8 cellular contexts compared by ENCODE assay signal in the genomic region with DNA sequence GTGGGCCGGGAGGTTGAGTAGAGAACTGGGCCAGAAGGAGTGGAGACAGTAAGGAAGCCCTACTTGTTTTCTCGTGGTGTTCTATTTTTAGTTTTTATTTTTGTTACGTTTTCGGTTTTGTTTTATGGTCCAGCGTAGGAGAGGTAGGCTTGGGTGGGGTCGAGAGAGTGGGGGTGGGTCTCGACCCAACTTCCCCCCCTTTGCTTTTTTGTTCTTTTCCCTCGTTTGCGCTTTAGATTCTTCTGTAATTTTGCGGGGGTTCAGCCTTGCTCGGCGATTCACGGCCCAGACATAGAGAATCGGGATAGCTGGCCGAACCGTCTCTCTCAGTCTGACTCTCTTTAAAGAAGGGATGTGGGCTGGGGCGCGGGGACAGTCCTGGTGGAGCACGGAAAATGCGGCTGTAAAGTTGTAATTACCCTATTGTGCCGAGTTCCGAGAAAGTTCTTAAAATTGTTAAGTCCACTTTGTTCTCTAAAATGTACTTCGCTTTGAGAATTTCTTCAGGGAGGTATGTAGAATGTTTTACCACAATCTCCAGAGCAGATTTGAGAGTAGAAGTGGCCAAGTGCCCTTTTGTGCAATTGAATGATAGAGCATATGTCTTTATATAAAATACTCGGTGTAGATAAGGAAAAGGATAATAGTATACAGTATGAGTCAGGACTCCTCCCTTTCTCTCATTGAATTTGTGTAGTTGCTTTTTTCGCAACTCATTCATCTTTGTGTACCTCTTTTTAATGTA. TPM values are rescaled to one million over a fixed set of nuclear protein-coding genes. Genes with fewer than 3 reads are reported as not detected.
A peak's percentile ranks its signal among the peaks of the same experiment; 100 is the strongest.
DNase-seq lines count a peak whose midpoint lies in the region; ATAC-seq and TF ChIP-seq lines count a peak whose summit lies in the region.

No MANE protein-coding gene starts in this region.

- peak overlapping the region; percentile 90 for H2AFZ ChIP-seq in PC-3 (ENCODE audit: low read length)

- H3K36me3 ChIP-seq in PC-3 (ENCODE audit: low read depth, low read length) (no peaks in the 10 kb centered on the region), heart right ventricle (peaks cover 0 to 8% (median 0%) of the 10 kb centered on the region in 9 donors)

- H3K36me3 Mint-ChIP-seq in activated naive CD8-positive, alpha-beta T cell treated with anti-CD3 and anti-CD28 coated beads, Interleukin-2, amount 10 ng/mL, durations not matched to agents 7 days and 5 days: peaks cover 16% of the 10 kb centered on the region

- peaks cover 30% of the 10 kb centered on the region for H3K4me1 Mint-ChIP-seq in activated naive CD8-positive, alpha-beta T cell treated with anti-CD3 and anti-CD28 coated beads, Interleukin-2, amount 10 ng/mL, durations not matched to agents 7 days and 5 days

- no peaks in the 10 kb centered on the region for H3K9me2 ChIP-seq in PC-3 (replicated peaks; ENCODE audit: low read length)

- TF ChIP-seq CTCF in PC-3 (conservative IDR thresholded peaks at IDR 0.05; ENCODE audit: low read depth, low read length) (no peak), heart right ventricle (IDR thresholded peaks at IDR 0.05) (no peak)

- ATAC-seq in GM18511 (IDR thresholded peaks at IDR 0.05; ENCODE audit: unreplicated experiment): peak; percentile 23
- peak; percentile 14 for ATAC-seq in HG03066 (IDR thresholded peaks at IDR 0.05; ENCODE audit: low read depth, unreplicated experiment)
- ATAC-seq in PC-3: peak; percentile 9
- ATAC-seq in activated naive CD8-positive, alpha-beta T cell treated with anti-CD3 and anti-CD28 coated beads, Interleukin-2, amount 10 ng/mL, durations not matched to agents 7 days and 5 days (ENCODE audit: low read depth): peak; percentile 34
- peak in 7 of 8 donors; percentile 4 to 35 (median 13) for ATAC-seq in heart right ventricle

- H3K79me2 ChIP-seq in PC-3 (ENCODE audit: low read length): peaks cover 55% of the 10 kb centered on the region

- no peaks in the 10 kb centered on the region for H3K27me3 Mint-ChIP-seq in activated naive CD8-positive, alpha-beta T cell treated with anti-CD3 and anti-CD28 coated beads, Interleukin-2, amount 10 ng/mL, durations not matched to agents 7 days and 5 days

- POLR2A ChIA-PET in PC-3 (lab: Charles Lee; ENCODE audit: unreplicated experiment): interaction anchor here (0.5 kb wide), 3 partner anchors 20 to 671 kb away, joined by 3 to 4 read pairs (median 4); no protein-coding TSS in a partner anchor
- POLR2A ChIA-PET in activated naive CD8-positive, alpha-beta T cell treated with anti-CD3 and anti-CD28 coated beads, Interleukin-2, amount 10 ng/mL, durations not matched to agents 7 days and 5 days (lab: Charles Lee): interaction anchor here (0.7 to 3.8 kb wide), 11 partner anchors 9 to 1067 kb away, joined by 3 to 119 read pairs (median 5); a partner anchor contains a TSS

- no peaks in the 10 kb centered on the region for H3K9me3 Mint-ChIP-seq in activated naive CD8-positive, alpha-beta T cell treated with anti-CD3 and anti-CD28 coated beads, Interleukin-2, amount 10 ng/mL, durations not matched to agents 7 days and 5 days

- peak overlapping the region; percentile 88 for H3K4me2 ChIP-seq in PC-3 (ENCODE audit: low read length)

- H3K27me3 ChIP-seq in PC-3 (ENCODE audit: low read length) (no peaks in the 10 kb centered on the region), heart right ventricle (no peaks in the 10 kb centered on the region)

- H3K27ac Mint-ChIP-seq in activated naive CD8-positive, alpha-beta T cell treated with anti-CD3 and anti-CD28 coated beads, Interleukin-2, amount 10 ng/mL, durations not matched to agents 7 days and 5 days: peak overlapping the region; percentile 92

- DNase-seq in A172 (ENCODE audit: low spot score) (peak; percentile 29), PC-3 (peak; percentile 11), heart right ventricle (peak; percentile 14 to 25), pons (ENCODE audit: low spot score) (peak; percentile 43), OCI-M2 (lab: John Stamatoyannopoulos, UW; ENCODE audit: unreplicated experiment) (no peak)
- peak; percentile 50 for DNase-seq in activated naive CD8-positive, alpha-beta T cell treated with anti-CD3 and anti-CD28 coated beads, Interleukin-2, amount 10 ng/mL, durations not matched to agents 7 days and 5 days

- TSS peak; percentile 55 for BruUV-seq in PC-3 (replicated peaks; lab: Mats Ljungman, UMichigan)

- CTCF ChIA-PET in PC-3 (lab: Charles Lee): interaction anchor here (0.6 to 0.7 kb wide), 3 partner anchors 66 to 213 kb away, joined by 3 to 4 read pairs (median 3); a partner anchor contains a TSS

- intact Hi-C loops in PC-3 (cut with micrococcal nuclease): loop anchor here (1.0 to 5.0 kb wide), 3 partner anchors 66 to 221 kb away; a partner anchor contains a TSS
- intact Hi-C loops in heart right ventricle (cut with DNase I): loop anchor here in 5 of 10 donors (1.0 to 5.0 kb wide), 7 partner anchors 64 to 226 kb away; a partner anchor contains a TSS

- peak overlapping the region; percentile 92 for H3K4me3 Mint-ChIP-seq in activated naive CD8-positive, alpha-beta T cell treated with anti-CD3 and anti-CD28 coated beads, Interleukin-2, amount 10 ng/mL, durations not matched to agents 7 days and 5 days

- H4K20me1 ChIP-seq in PC-3 (ENCODE audit: low read length): peaks cover 47% of the 10 kb centered on the region

- H3K9me3 ChIP-seq in PC-3 (ENCODE audit: low read length) (no peaks in the 10 kb centered on the region), heart right ventricle (no peaks in the 10 kb centered on the region)

- peak overlapping the region; percentile 91 for H3K27ac ChIP-seq in PC-3 (ENCODE audit: low read length)
- peak overlapping the region; percentile 94 to 99 (median 97) for H3K27ac ChIP-seq in heart right ventricle

- H3K9ac ChIP-seq in PC-3 (ENCODE audit: low read length): peak overlapping the region; percentile 95

- 1% methylated on average over 25 of the region's 25 CpGs for WGBS in heart right ventricle, 2 donors

- peak overlapping the region; percentile 97 for H3K4me3 ChIP-seq in PC-3 (ENCODE audit: low read length)
- peak overlapping the region; percentile 57 to 86 (median 77) for H3K4me3 ChIP-seq in heart right ventricle

- no peaks in the 10 kb centered on the region for H3F3A ChIP-seq in PC-3 (ENCODE audit: low read length, unreplicated experiment)

- H3K4me1 ChIP-seq in PC-3 (ENCODE audit: insufficient read depth, low read length): peaks cover 34% of the 10 kb centered on the region
- H3K4me1 ChIP-seq in heart right ventricle: peaks cover 0 to 61% (median 50%) of the 10 kb centered on the region in 9 donors

RNA-seq across cellular contexts. Expression of a gene that starts 0.8 kb away (rescaled TPM):
- total RNA-seq in A172 (2014; rRNA removed; shearing (Covaris generic)): 47.0 TPM in 2 replicates
- total RNA-seq in PC-3 (2014; rRNA removed) (43.6 and 48.8 TPM in 2 replicates), heart right ventricle (10 to 100 TPM; 18.0 to 26.5 (median 21.8) TPM)
- 100 to 1,000 TPM; 131 to 137 TPM for total RNA-seq in activated naive CD8-positive, alpha-beta T cell treated with anti-CD3 and anti-CD28 coated beads, Interleukin-2, amount 10 ng/mL, durations not matched to agents 7 days and 5 days
- 10 to 100 TPM; 10.8 to 60.8 TPM for polyA plus RNA-seq in heart right ventricle
